11 cellular contexts compared by ENCODE assay signal in the genomic region with DNA sequence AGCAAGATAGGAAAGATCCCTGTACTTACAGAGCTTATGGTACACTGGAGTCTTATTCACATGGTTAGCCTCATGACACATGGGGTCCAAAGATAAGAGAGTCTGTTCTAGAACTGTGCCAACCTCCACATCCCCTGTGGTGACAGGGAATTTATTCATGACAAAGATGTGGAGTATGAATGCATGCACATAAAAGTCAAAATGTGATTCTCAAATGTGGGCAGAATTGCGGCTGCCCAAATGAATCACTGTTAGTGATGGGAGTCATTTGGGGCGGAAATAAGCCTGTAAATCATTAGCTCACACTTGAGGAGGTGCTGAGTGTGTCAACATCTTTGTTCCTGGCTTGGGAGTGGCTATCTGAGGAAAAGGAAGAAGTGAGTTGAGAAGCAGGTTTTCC.
DNase-seq lines count a peak whose midpoint lies in the region; ATAC-seq, FAIRE-seq and TF ChIP-seq lines count a peak whose summit lies in the region.
"Had no signal": no experiment of that assay in that cellular context is flagged by ENCODE, and none has a peak within 500 bp of the region (broad histone marks: within the 10 kb centered on the region; RNA-seq: fewer than 3 reads in every experiment).

No MANE protein-coding gene starts in this region.

- no peaks in the 10 kb centered on the region for H4K20me1 ChIP-seq in HepG2 (ENCODE audit: insufficient read depth, low read length)

- no peaks in the 10 kb centered on the region for H3K36me3 ChIP-seq in HepG2 (replicated peaks in 1 of 2; ENCODE audit: control insufficient read depth in 1 of 2, insufficient read depth in 2 of 2, low read length in 2 of 2)
- no peaks in the 10 kb centered on the region for H3K36me3 ChIP-seq in heart right ventricle

- TF ChIP-seq CTCF in astrocyte of the cerebellum (IDR thresholded peaks at IDR 0.05; ENCODE audit: low read depth, low read length, missing control alignments) (no peak), HepG2 (CRISPR knock-in tag; IDR thresholded peaks at IDR 0.05) (no peak), heart right ventricle (IDR thresholded peaks at IDR 0.05) (no peak)

- no peaks in the 10 kb centered on the region for H3K27me3 ChIP-seq in HepG2 (ENCODE audit: control insufficient read depth in 1 of 2, insufficient read depth in 2 of 2, low read length in 2 of 2)
- H3K27me3 ChIP-seq in heart right ventricle = no peaks in the 10 kb centered on the region

- H3K4me1 ChIP-seq in HepG2 (ENCODE audit: insufficient read depth, low read length) = no peaks in the 10 kb centered on the region
- no peaks in the 10 kb centered on the region for H3K4me1 ChIP-seq in heart right ventricle

- ATAC-seq in HG03175 (IDR thresholded peaks at IDR 0.05; ENCODE audit: unreplicated experiment) = peak; percentile 40
- no peak for ATAC-seq in HepG2
- ATAC-seq in heart right ventricle = no peak

- intact Hi-C loops in HepG2 (cut with micrococcal nuclease; ENCODE audit: unreplicated experiment) = no loop called here
- intact Hi-C loops in heart right ventricle (cut with DNase I) = no loop called here

- H3K27ac ChIP-seq in HepG2 (ENCODE audit: extremely low read length, insufficient read depth, low read length) = no peak overlapping the region
- H3K27ac ChIP-seq in heart right ventricle = no peak overlapping the region

- in situ Hi-C loops in astrocyte of the cerebellum (cut with HindIII; ENCODE audit: low sequenced_read_pairs) (no loop called here), HepG2 (cut with HindIII; ENCODE audit: extremely low pct_ligation_motif_present, low pct_unique_long_range_greater_than_20kb) (no loop called here)

- no TSS peak for BruUV-seq in HepG2 (replicated peaks; lab: Mats Ljungman, UMichigan)

- H3K4me3 ChIP-seq in astrocyte of the cerebellum (ENCODE audit: low read depth, low read length) (no peak overlapping the region), HepG2 (replicated peaks in 1 of 3; ENCODE audit: insufficient read depth in 1 of 3, low read depth in 2 of 3, low read length in 3 of 3) (no peak overlapping the region), heart right ventricle (no peak overlapping the region)

- H2AFZ ChIP-seq in HepG2 (ENCODE audit: low read length) = no peak overlapping the region

- H3K9me3 ChIP-seq in HepG2 (ENCODE audit: low read length) = peaks cover 8% of the 10 kb centered on the region
- peaks cover 0 to 13% (median 0%) of the 10 kb centered on the region in 11 donors for H3K9me3 ChIP-seq in heart right ventricle

- H3K4me2 ChIP-seq in HepG2 (ENCODE audit: low read depth, low read length) = no peak overlapping the region

- H3K9ac ChIP-seq in HepG2 (ENCODE audit: insufficient read depth, low read depth, low read length) = no peak overlapping the region

- POLR2A ChIA-PET in HepG2 (lab: Yijun Ruan, JAX) = no interaction called here

- H3K79me2 ChIP-seq in HepG2 (ENCODE audit: insufficient read depth, low read length) = no peaks in the 10 kb centered on the region

- no peak for FAIRE-seq in HepG2 (lab: Jason Lieb, UNC)

- TF ChIP-seq RAD21 in HepG2 (CRISPR knock-in tag; IDR thresholded peaks at IDR 0.05) = no peak

- CTCF ChIA-PET in HepG2 (lab: Yijun Ruan, JAX; ENCODE audit: low intra/inter-chr PET ratio, low total read pairs) = no interaction called here

- no peak for TF ChIP-seq EP300 in HepG2 (IDR thresholded peaks at IDR 0.05; ENCODE audit: low read depth in 2 of 2, low read length in 2 of 2)
- TF ChIP-seq EP300 in HepG2 (CRISPR knock-in tag; IDR thresholded peaks at IDR 0.05; ENCODE audit: borderline replicate concordance) = no peak

- TF ChIP-seq POLR2A in HepG2 (IDR thresholded peaks at IDR 0.05; ENCODE audit: insufficient read depth in 1 of 2, low read depth in 2 of 2, low read length in 2 of 2) = no peak

- 20% methylated on average over 2 of the region's 2 CpGs for WGBS in HepG2 (ENCODE audit: low lambda C conversion rate)
- WGBS in heart right ventricle, 2 donors = 73 to 80% methylated on average over 2 of the region's 2 CpGs

- peak; percentile 53 for DNase-seq in DMS53 treated with DMSO at 0.1 percent for 48 hours (lab: John Stamatoyannopoulos, UW; ENCODE audit: unreplicated experiment)
- DNase-seq in astrocyte of the cerebellum (ENCODE audit: low read depth) = peak; percentile 70
- peak; percentile 41 for DNase-seq in left kidney (ENCODE audit: low read depth, low spot score)
- DNase-seq in HepG2 (ENCODE audit: low spot score) = no peak
- DNase-seq in central memory CD4-positive, alpha-beta T cell = no peak
- DNase-seq in heart right ventricle = no peak
- DNase-seq in activated CD4-positive, alpha-beta T cell treated with anti-CD3 and anti-CD28 coated beads, Interleukin-2, amount 50 U/mL, for 1 hour = no peak
- DNase-seq: activated CD8-positive, alpha-beta memory T cell treated with anti-CD3 and anti-CD28 coated beads, Interleukin-2, amount 50 U/mL, for 48 hours; glutamatergic neuron; NCI-H1092 treated with DMSO at 0.1 percent for 48 hours had no signal

TF ChIP-seq in HepG2, 621 proteins besides CTCF, POLR2A, EP300 and RAD21:
- TF ChIP-seq ZNF564 (CRISPR knock-in tag; IDR thresholded peaks at IDR 0.05) (no peak), CHCHD3 (CRISPR knock-in tag; IDR thresholded peaks at IDR 0.05) (no peak), TOPORS (CRISPR knock-in tag; IDR thresholded peaks at IDR 0.05) (no peak), SIN3B (IDR thresholded peaks at IDR 0.05; ENCODE audit: low read length) (no peak), ZMYM4 (CRISPR knock-in tag; IDR thresholded peaks at IDR 0.05) (no peak)

Comparison
In these comparisons a context has a peak if more than half of its experiments do, and no peak if none do; other contexts are left out.
1. DNase-seq: peak in DMS53 treated with DMSO at 0.1 percent for 48 hours (single experiment), astrocyte of the cerebellum (single experiment) and left kidney (single experiment); none in HepG2 (single experiment), central memory CD4-positive, alpha-beta T cell (single experiment), heart right ventricle (0 of 2) and activated CD4-positive, alpha-beta T cell treated with anti-CD3 and anti-CD28 coated beads, Interleukin-2, amount 50 U/mL, for 1 hour (single experiment).